Comparison of ENCODE assay signal across 1 cellular context in genomic region chr5:10434392-10434791, GRCh38.
TF ChIP-seq lines count a peak whose summit lies in the region.

No MANE protein-coding gene starts in this region.

TF ChIP-seq in WTC11, 78 proteins besides CTCF, POLR2A, EP300 and RAD21 (continued from another document):
- no peak for TF ChIP-seq ZNF423 (CRISPR knock-in tag; IDR thresholded peaks at IDR 0.05)
